Comparison of ENCODE assay signal across 20 cellular contexts in the genomic region with DNA sequence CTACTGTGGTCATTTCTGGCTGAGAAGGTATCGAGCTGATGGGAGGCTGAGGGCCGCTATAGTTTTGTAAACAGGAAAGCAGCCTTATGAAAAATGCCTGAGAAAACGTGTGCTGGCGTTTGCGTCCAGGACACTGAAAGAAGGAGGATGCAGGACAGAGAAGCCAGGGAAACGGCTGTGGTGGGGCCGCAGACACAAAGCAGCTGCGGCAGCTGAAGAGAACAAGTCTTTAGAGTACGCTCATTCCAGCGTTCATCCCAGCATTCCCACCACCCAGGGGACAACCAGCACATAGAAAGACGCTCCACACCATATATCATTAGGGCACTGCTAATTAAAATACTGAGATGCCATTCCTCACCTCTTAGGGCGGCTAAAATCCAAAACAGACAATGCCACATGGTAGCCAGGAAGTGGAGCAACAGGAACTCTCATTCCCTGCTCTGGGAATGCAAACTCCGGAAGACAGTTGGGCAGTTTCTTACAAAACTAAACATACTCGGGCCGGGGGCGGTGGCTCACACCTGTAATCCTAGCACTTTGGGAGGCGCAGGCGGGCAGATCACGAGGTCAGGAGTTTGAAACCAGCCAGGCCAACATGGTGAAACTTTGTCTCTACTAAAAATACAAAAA. TPM values are rescaled to one million over a fixed set of nuclear protein-coding genes. Genes with fewer than 3 reads are reported as not detected.
DNase-seq lines count a peak whose midpoint lies in the region; ATAC-seq and TF ChIP-seq lines count a peak whose summit lies in the region.
"Had no signal": no experiment of that assay in that cellular context is flagged by ENCODE, and none has a peak within 500 bp of the region (broad histone marks: within the 10 kb centered on the region; RNA-seq: fewer than 3 reads in every experiment).

No MANE protein-coding gene starts in this region.

- 65 to 77% (median 73%) methylated on average over 19 of the region's 19 CpGs for WGBS in heart left ventricle, 4 donors
- 74 to 85% methylated on average over 15 to 19 of the region's 19 CpGs for WGBS in testis, 2 donors

- H3K4me3 ChIP-seq in cardiac muscle cell (no peak overlapping the region), heart left ventricle (no peak overlapping the region), testis (no peak overlapping the region)
- H3K4me3 ChIP-seq: mucosa of descending colon, ovary, spleen had no signal

- peaks cover 64% of the 10 kb centered on the region for H3K4me1 Mint-ChIP-seq in dendritic cell treated with granulocyte-macrophage colony-stimulating factor and Interleukin-4, amounts not matched to agents 40 ng/mL and 50 ng/mL, for 4 days (ENCODE audit: low read depth)

- TF ChIP-seq CTCF in cardiac muscle cell (IDR thresholded peaks at IDR 0.05; ENCODE audit: low read depth, low read length): no peak
- no peak for TF ChIP-seq CTCF in heart left ventricle (IDR thresholded peaks at IDR 0.05)
- TF ChIP-seq CTCF in testis (IDR thresholded peaks at IDR 0.05): no peak

- TF ChIP-seq POLR2A in heart left ventricle (IDR thresholded peaks at IDR 0.05) (no peak), testis (IDR thresholded peaks at IDR 0.05) (no peak)

- peak overlapping the region; percentile 5 for H3K27ac Mint-ChIP-seq in dendritic cell treated with granulocyte-macrophage colony-stimulating factor and Interleukin-4, amounts not matched to agents 40 ng/mL and 50 ng/mL, for 4 days
- H3K27ac Mint-ChIP-seq: activated CD4-positive, alpha-beta T cell treated with anti-CD3 and anti-CD28 coated beads, Interleukin-2, amount 10 ng/mL, durations not matched to agents 24 days and 14 days; activated naive CD4-positive, alpha-beta T cell treated with anti-CD3 and anti-CD28 coated beads for 36 hours had no signal

- no peak for DNase-seq in cardiac muscle cell (ENCODE audit: low read depth in 1 of 2, low spot score in 1 of 2)
- DNase-seq in heart left ventricle: no peak
- peak; percentile 45 for DNase-seq in mesenteric fat pad (ENCODE audit: low spot score)
- DNase-seq in testis: peak; percentile 14
- DNase-seq in stimulated activated CD4-positive, alpha-beta T cell treated with anti-CD3 and anti-CD28 coated beads, Interleukin-2, amount 100 ng/mL, for 24 hours: no peak
- DNase-seq in NOMO-1 (lab: John Stamatoyannopoulos, UW; ENCODE audit: unreplicated experiment in 2 of 2): no peak
- no peak for DNase-seq in hypothalamus (lab: John Stamatoyannopoulos, UW)
- DNase-seq: activated CD4-positive, alpha-beta T cell treated with anti-CD3 and anti-CD28 coated beads, Interleukin-2, amount 10 ng/mL, durations not matched to agents 24 days and 14 days; activated naive CD4-positive, alpha-beta T cell treated with anti-CD3 and anti-CD28 coated beads for 36 hours; DMS79; head of caudate nucleus; mucosa of descending colon; NCI-H2171; NCI-H748 treated with DMSO at 0.1 percent for 48 hours; ovary; spleen; stimulated activated naive CD8-positive, alpha-beta T cell treated with anti-CD3 and anti-CD28 coated beads, Interleukin-15, Interleukin-2, amounts not matched to agents 100 U/mL and 50 U/mL, for 24 hours had no signal

- ATAC-seq in heart left ventricle: no peak
- ATAC-seq: esophagus mucosa; mucosa of descending colon; SK-N-SH treated with all-trans-retinoic acid at 6 μM for 48 hours; stimulated activated naive CD8-positive, alpha-beta T cell treated with anti-CD3 and anti-CD28 coated beads, Interleukin-15, Interleukin-2, amounts not matched to agents 100 U/mL and 50 U/mL, for 24 hours had no signal

- peaks cover 50% of the 10 kb centered on the region for H3K4me1 ChIP-seq in cardiac muscle cell (ENCODE audit: low read depth)
- peaks cover 2 to 65% (median 46%) of the 10 kb centered on the region in 12 donors for H3K4me1 ChIP-seq in heart left ventricle
- peaks cover 49% of the 10 kb centered on the region for H3K4me1 ChIP-seq in testis

- H3K27me3 ChIP-seq in cardiac muscle cell (no peaks in the 10 kb centered on the region), heart left ventricle (no peaks in the 10 kb centered on the region), testis (no peaks in the 10 kb centered on the region)
- H3K27me3 ChIP-seq: ovary, spleen had no signal

- no peak overlapping the region for H3K4me3 Mint-ChIP-seq in dendritic cell treated with granulocyte-macrophage colony-stimulating factor and Interleukin-4, amounts not matched to agents 40 ng/mL and 50 ng/mL, for 4 days
- H3K4me3 Mint-ChIP-seq: activated CD4-positive, alpha-beta T cell treated with anti-CD3 and anti-CD28 coated beads, Interleukin-2, amount 10 ng/mL, durations not matched to agents 24 days and 14 days; activated naive CD4-positive, alpha-beta T cell treated with anti-CD3 and anti-CD28 coated beads for 36 hours had no signal

- H3K27ac ChIP-seq in cardiac muscle cell (peak overlapping the region; percentile 24), heart left ventricle (peak overlapping the region in 1 of 12 donors; percentile 71), testis (peak overlapping the region; percentile 28 to 55)

- H3K36me3 Mint-ChIP-seq in dendritic cell treated with granulocyte-macrophage colony-stimulating factor and Interleukin-4, amounts not matched to agents 40 ng/mL and 50 ng/mL, for 4 days (ENCODE audit: low read depth): peaks cover 31% of the 10 kb centered on the region

- intact Hi-C loops in heart left ventricle (cut with DNase I): loop anchor here in 1 of 10 donors (10.0 kb wide), 1 partner anchor 71 kb away; no protein-coding TSS in a partner anchor
- intact Hi-C loops in dendritic cell treated with granulocyte-macrophage colony-stimulating factor and Interleukin-4, amounts not matched to agents 40 ng/mL and 50 ng/mL, for 4 days (cut with micrococcal nuclease): loop anchor here (10.0 kb wide), 1 partner anchor 101 kb away; no protein-coding TSS in a partner anchor
- intact Hi-C loops in testis (cut with DNase I; ENCODE audit: low total_unique reads): no loop called here

- H3K36me3 ChIP-seq in cardiac muscle cell: no peaks in the 10 kb centered on the region
- no peaks in the 10 kb centered on the region for H3K36me3 ChIP-seq in heart left ventricle
- no peaks in the 10 kb centered on the region for H3K36me3 ChIP-seq in testis (ENCODE audit: low read depth, missing control alignments)
- H3K36me3 ChIP-seq: ovary had no signal

- H3K27me3 Mint-ChIP-seq in dendritic cell treated with granulocyte-macrophage colony-stimulating factor and Interleukin-4, amounts not matched to agents 40 ng/mL and 50 ng/mL, for 4 days: no peaks in the 10 kb centered on the region
- H3K27me3 Mint-ChIP-seq: activated CD4-positive, alpha-beta T cell treated with anti-CD3 and anti-CD28 coated beads, Interleukin-2, amount 10 ng/mL, durations not matched to agents 24 days and 14 days had no signal

- H3K9me3 Mint-ChIP-seq in dendritic cell treated with granulocyte-macrophage colony-stimulating factor and Interleukin-4, amounts not matched to agents 40 ng/mL and 50 ng/mL, for 4 days: no peaks in the 10 kb centered on the region
- H3K9me3 Mint-ChIP-seq: activated CD4-positive, alpha-beta T cell treated with anti-CD3 and anti-CD28 coated beads, Interleukin-2, amount 10 ng/mL, durations not matched to agents 24 days and 14 days; activated naive CD4-positive, alpha-beta T cell treated with anti-CD3 and anti-CD28 coated beads for 36 hours had no signal

- H3K9me3 ChIP-seq in cardiac muscle cell (ENCODE audit: low read depth) (no peaks in the 10 kb centered on the region), heart left ventricle (no peaks in the 10 kb centered on the region), testis (no peaks in the 10 kb centered on the region)
- H3K9me3 ChIP-seq: mucosa of descending colon, ovary, spleen had no signal

RNA-seq across cellular contexts. Expression of a gene that starts 18.4 kb away (rescaled TPM):
- total RNA-seq in cardiac muscle cell (34.5 and 54.4 TPM in 2 replicates), heart left ventricle (10 to 100 TPM; 30.0 to 56.5 (median 34.9) TPM), mesenteric fat pad (70.1 TPM), testis (10 to 100 TPM; 50.0 to 69.6 TPM)
- polyA plus RNA-seq in cardiac muscle cell (59.1 and 64.2 TPM in 2 replicates), heart left ventricle (10 to 100 TPM; 10.7 to 39.3 TPM), testis (ENCODE audit: insufficient read depth, low read depth, low replicate concordance) (53.2 TPM)

Comparison
In these comparisons a context has a peak if more than half of its experiments do, and no peak if none do; other contexts are left out.
1. DNase-seq: peak in mesenteric fat pad (single experiment) and testis (single experiment); none in cardiac muscle cell (0 of 2), heart left ventricle (0 of 5), stimulated activated CD4-positive, alpha-beta T cell treated with anti-CD3 and anti-CD28 coated beads, Interleukin-2, amount 100 ng/mL, for 24 hours (0 of 2), NOMO-1 (0 of 2) and hypothalamus (0 of 51).